In the genomic region with DNA sequence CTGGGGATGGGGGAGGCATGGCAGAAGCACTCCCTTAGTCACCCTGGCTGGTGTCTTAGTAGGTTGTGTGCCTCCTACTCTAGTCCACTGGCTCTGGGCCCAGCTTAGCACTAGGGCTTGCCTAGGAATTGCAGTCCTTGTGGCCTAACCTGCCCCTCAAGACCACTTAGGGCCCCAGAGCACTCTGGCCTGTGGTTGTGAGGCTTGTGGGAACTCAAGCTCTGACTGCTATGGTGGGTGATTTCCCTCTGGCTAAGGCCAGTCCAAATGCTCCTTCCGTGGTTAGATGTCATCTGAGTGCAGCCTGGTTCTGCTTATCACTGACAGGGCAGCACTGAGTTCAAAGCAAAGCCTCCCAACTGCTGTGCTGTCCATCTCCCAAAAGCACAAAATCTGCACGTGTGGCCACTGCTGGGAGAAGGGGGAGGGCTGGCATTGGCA, we compare ENCODE assay signal across 13 cellular contexts. TPM values are rescaled to one million over a fixed set of nuclear protein-coding genes. Genes with fewer than 3 reads are reported as not detected.
DNase-seq lines count a peak whose midpoint lies in the region; ATAC-seq, FAIRE-seq and TF ChIP-seq lines count a peak whose summit lies in the region.
"Had no signal": no experiment of that assay in that cellular context is flagged by ENCODE, and none has a peak within 500 bp of the region (broad histone marks: within the 10 kb centered on the region; RNA-seq: fewer than 3 reads in every experiment).

No MANE protein-coding gene starts in this region.

- no peaks in the 10 kb centered on the region for H3K9me1 ChIP-seq in K562 (ENCODE audit: control insufficient read depth, insufficient read depth, low read length)

- no peak for TF ChIP-seq RAD21 in K562 (CRISPR knock-in tag; conservative IDR thresholded peaks at IDR 0.05 in 1 of 2, IDR thresholded peaks at IDR 0.05 in 1 of 2)

- H3K9me3 ChIP-seq in K562 (replicated peaks; ENCODE audit: control insufficient read depth, insufficient read depth, low read depth, low read length): no peaks in the 10 kb centered on the region
- H3K9me3 ChIP-seq: tibial artery had no signal

- H3K36me3 ChIP-seq in K562 (ENCODE audit: control insufficient read depth, insufficient read depth, low read length): no peaks in the 10 kb centered on the region
- no peaks in the 10 kb centered on the region for H3K36me3 ChIP-seq in mesendoderm (ENCODE audit: control insufficient read depth, insufficient read depth, low read length)
- H3K36me3 ChIP-seq: tibial artery had no signal

- H3K4me2 ChIP-seq in K562 (ENCODE audit: insufficient read depth, low read length) (no peak overlapping the region), mesendoderm (ENCODE audit: low read length) (no peak overlapping the region)

- intact Hi-C loops in K562 (cut with micrococcal nuclease): no loop called here

- no peak overlapping the region for H3K4ac ChIP-seq in mesendoderm (ENCODE audit: low read depth, low read length)

- peak overlapping the region; percentile 40 for H2AK5ac ChIP-seq in mesendoderm (ENCODE audit: low read length)

- TF ChIP-seq CTCF in K562 (IDR thresholded peaks at IDR 0.05 in 2 of 3, conservative IDR thresholded peaks at IDR 0.05 in 1 of 3; ENCODE audit: insufficient read depth in 2 of 3, low read depth in 1 of 3, low read length in 3 of 3): no peak

- ATAC-seq in HG03442 (IDR thresholded peaks at IDR 0.05; ENCODE audit: unreplicated experiment): peak; percentile 84
- ATAC-seq in K562: peak; percentile 82
- no peak for ATAC-seq in HG02973 (IDR thresholded peaks at IDR 0.05; ENCODE audit: unreplicated experiment)

- no peak for TF ChIP-seq EP300 in K562 (IDR thresholded peaks at IDR 0.05; ENCODE audit: low read length)

- H3K4me1 ChIP-seq in K562 (replicated peaks in 1 of 2; ENCODE audit: control insufficient read depth in 2 of 2, insufficient read depth in 2 of 2, low read length in 2 of 2): no peaks in the 10 kb centered on the region; a peak in 1 of 5 replicates
- peaks cover 17% of the 10 kb centered on the region for H3K4me1 ChIP-seq in mesendoderm (ENCODE audit: control insufficient read depth, low read depth, low read length)
- H3K4me1 ChIP-seq: tibial artery had no signal

- in situ Hi-C loops in K562 (cut with MboI): no loop called here

- H2BK120ac ChIP-seq in mesendoderm (ENCODE audit: low read depth, low read length): no peak overlapping the region

- H3K27ac ChIP-seq in K562 (ENCODE audit: extremely low read depth, low read depth, low read length) (no peak overlapping the region; the same call in 2 of the 3 replicates), mesendoderm (ENCODE audit: low read depth, low read length) (no peak overlapping the region)
- H3K27ac ChIP-seq: tibial artery had no signal

- WGBS in K562 (ENCODE audit: insufficient coverage, low coverage, missing lambda C conversion rate): 0% methylated on average over 2 of the region's 2 CpGs
- WGBS in mesendoderm (ENCODE audit: extremely low coverage, insufficient coverage, low lambda C conversion rate): no CpG with 5 or more reads among the region's 2 CpGs

- H3K4me3 ChIP-seq in K562: no peak overlapping the region
- no peak overlapping the region for H3K4me3 ChIP-seq in mesendoderm (ENCODE audit: low read length)
- H3K4me3 ChIP-seq: tibial artery had no signal

- H3K27me3 ChIP-seq in K562 (ENCODE audit: control insufficient read depth in 2 of 2, insufficient read depth in 2 of 2, low read length in 2 of 2): no peaks in the 10 kb centered on the region
- no peaks in the 10 kb centered on the region for H3K27me3 ChIP-seq in mesendoderm (ENCODE audit: insufficient read depth, low read length, poor library complexity)
- H3K27me3 ChIP-seq: tibial artery had no signal

- no peak for TF ChIP-seq POLR2A in K562 (conservative IDR thresholded peaks at IDR 0.05)

- H4K20me1 ChIP-seq in K562 (replicated peaks; ENCODE audit: control insufficient read depth, insufficient read depth, low read length): no peaks in the 10 kb centered on the region

- DNase-seq in DMS79 treated with DMSO at 0.1 percent for 48 hours (lab: John Stamatoyannopoulos, UW) (peak; percentile 67), K562 (ENCODE audit: extremely low read depth in 1 of 4, low spot score in 3 of 4) (peak in 1 of 4 experiments; percentile 24), mesendoderm (peak; percentile 40), COLO668 (lab: John Stamatoyannopoulos, UW; ENCODE audit: unreplicated experiment) (no peak), NCI-H69 (lab: John Stamatoyannopoulos, UW) (no peak)
- no peak for DNase-seq in activated naive CD4-positive, alpha-beta T cell (lab: John Stamatoyannopoulos, UW)
- DNase-seq: activated CD4-positive, alpha-beta T cell treated with anti-CD3 and anti-CD28 coated beads, Interleukin-2, amount 50 U/mL, for 48 hours; immature natural killer cell; tibial artery had no signal

- H3K9ac ChIP-seq in K562 (ENCODE audit: insufficient read depth in 1 of 2, low read depth in 2 of 2, low read length in 2 of 2) (no peak overlapping the region), mesendoderm (ENCODE audit: low read length) (peak overlapping the region; percentile 0)

- BruUV-seq in K562 (replicated peaks; lab: Mats Ljungman, UMichigan): no TSS peak

- peak overlapping the region; percentile 47 for H2BK5ac ChIP-seq in mesendoderm (ENCODE audit: low read length)

- H3K79me2 ChIP-seq in K562 (ENCODE audit: control insufficient read depth, insufficient read depth, low read length) (no peaks in the 10 kb centered on the region), mesendoderm (ENCODE audit: control insufficient read depth, insufficient read depth, low read length) (peaks cover 42% of the 10 kb centered on the region)

- H2AFZ ChIP-seq in K562 (ENCODE audit: low read depth, low read length): no peak overlapping the region

- peak; percentile 65 for FAIRE-seq in K562 (lab: Jason Lieb, UNC)
- FAIRE-seq: colon, D721Med had no signal

- no peak overlapping the region for H3K18ac ChIP-seq in mesendoderm (ENCODE audit: low read length)

- CTCF ChIA-PET in K562 (lab: Yijun Ruan, JAX; ENCODE audit: low intra/inter-chr PET ratio): no interaction called here

- H2BK15ac ChIP-seq in mesendoderm (replicated peaks; ENCODE audit: low read depth): no peak overlapping the region

- H3K79me1 ChIP-seq in mesendoderm (ENCODE audit: low read length): peaks cover 6% of the 10 kb centered on the region

- peak overlapping the region; percentile 59 for H3K56ac ChIP-seq in mesendoderm (ENCODE audit: low read length)

- POLR2A ChIA-PET in K562 (lab: Yijun Ruan, JAX): no interaction called here

- H4K8ac ChIP-seq in mesendoderm (ENCODE audit: low read depth, low read length): no peak overlapping the region

- no peak overlapping the region for H4K5ac ChIP-seq in mesendoderm (ENCODE audit: low read length)

- no peak overlapping the region for H3K23ac ChIP-seq in mesendoderm (ENCODE audit: low read length)

TF ChIP-seq in K562, 482 proteins besides CTCF, POLR2A, EP300 and RAD21 (continues in another document):
- TF ChIP-seq, protein P1, sequence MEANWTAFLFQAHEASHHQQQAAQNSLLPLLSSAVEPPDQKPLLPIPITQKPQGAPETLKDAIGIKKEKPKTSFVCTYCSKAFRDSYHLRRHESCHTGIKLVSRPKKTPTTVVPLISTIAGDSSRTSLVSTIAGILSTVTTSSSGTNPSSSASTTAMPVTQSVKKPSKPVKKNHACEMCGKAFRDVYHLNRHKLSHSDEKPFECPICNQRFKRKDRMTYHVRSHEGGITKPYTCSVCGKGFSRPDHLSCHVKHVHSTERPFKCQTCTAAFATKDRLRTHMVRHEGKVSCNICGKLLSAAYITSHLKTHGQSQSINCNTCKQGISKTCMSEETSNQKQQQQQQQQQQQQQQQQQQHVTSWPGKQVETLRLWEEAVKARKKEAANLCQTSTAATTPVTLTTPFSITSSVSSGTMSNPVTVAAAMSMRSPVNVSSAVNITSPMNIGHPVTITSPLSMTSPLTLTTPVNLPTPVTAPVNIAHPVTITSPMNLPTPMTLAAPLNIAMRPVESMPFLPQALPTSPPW (CRISPR knock-in tag; IDR thresholded peaks at IDR 0.05): 0 out of 2 replicates have a peak, but pooled peaks have one; percentile 20
- TF ChIP-seq, protein P2, sequence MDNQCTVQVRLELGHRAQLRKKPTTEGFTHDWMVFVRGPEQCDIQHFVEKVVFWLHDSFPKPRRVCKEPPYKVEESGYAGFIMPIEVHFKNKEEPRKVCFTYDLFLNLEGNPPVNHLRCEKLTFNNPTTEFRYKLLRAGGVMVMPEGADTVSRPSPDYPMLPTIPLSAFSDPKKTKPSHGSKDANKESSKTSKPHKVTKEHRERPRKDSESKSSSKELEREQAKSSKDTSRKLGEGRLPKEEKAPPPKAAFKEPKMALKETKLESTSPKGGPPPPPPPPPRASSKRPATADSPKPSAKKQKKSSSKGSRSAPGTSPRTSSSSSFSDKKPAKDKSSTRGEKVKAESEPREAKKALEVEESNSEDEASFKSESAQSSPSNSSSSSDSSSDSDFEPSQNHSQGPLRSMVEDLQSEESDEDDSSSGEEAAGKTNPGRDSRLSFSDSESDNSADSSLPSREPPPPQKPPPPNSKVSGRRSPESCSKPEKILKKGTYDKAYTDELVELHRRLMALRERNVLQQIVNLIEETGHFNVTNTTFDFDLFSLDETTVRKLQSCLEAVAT (IDR thresholded peaks at IDR 0.05): no peak
- TF ChIP-seq ADNP (tag; IDR thresholded peaks at IDR 0.05) (no peak), DIDO1 (tag; IDR thresholded peaks at IDR 0.05; ENCODE audit: low read depth) (no peak), SP1 (CRISPR knock-in tag; IDR thresholded peaks at IDR 0.05) (no peak)

RNA-seq across cellular contexts. Expression of gene FGD4, which starts 20.2 kb away (rescaled TPM):
- total RNA-seq in K562 (2011; cell fraction: chromatin; rRNA removed; ENCODE audit: low replicate concordance): 0.88 and 1.0 TPM in 2 replicates
- 0.26 and 0.33 TPM in 2 replicates for total RNA-seq in K562 (2011; cell fraction: nucleolus; rRNA removed)
- total RNA-seq in K562 (2011; cell fraction: nucleoplasm; rRNA removed): 0.22 and 0.76 TPM in 2 replicates
- 0.05 and 0.78 TPM in 2 replicates for total RNA-seq in K562 (2014; rRNA removed)
- total RNA-seq in K562 (2014; rRNA removed; fragmentation: Illumina TruSeq; extraction: Trizol): 0.35 and 0.51 TPM in 2 replicates
- 0.19 and 0.36 TPM in 2 replicates for total RNA-seq in K562 (2015; rRNA removed; fragmentation: Illumina TruSeq; extraction: Trizol)
- total RNA-seq in K562 (2021): 0.22 and 0.83 TPM in 2 replicates
- polyA plus RNA-seq in K562 (2011; rRNA removed): 0.46 and 1.2 TPM in 2 replicates
- 0.16 and 0.34 TPM in 2 replicates for polyA plus RNA-seq in K562 (2011; cell fraction: cytosol; rRNA removed)
- 0.20 and 1.1 TPM in 2 replicates for polyA plus RNA-seq in K562 (2011; cell fraction: nucleus; rRNA removed)
- polyA plus RNA-seq in K562 (2012): 0.14 and 0.22 TPM in 2 replicates
- polyA plus RNA-seq in K562 (2014; fragmentation: Illumina TruSeq; extraction: Trizol): 0.21 and 0.27 TPM in 2 replicates
- polyA plus RNA-seq in K562 (2014; fragmentation: Nextera tagmentation; extraction: Ambion mirVana): under 1 TPM; 0.08 to 0.10 TPM
- 0.03 and 0.44 TPM in 2 replicates for polyA plus RNA-seq in K562 (2014; rRNA removed)
- 1.1 and 4.9 TPM in 2 replicates for polyA minus RNA-seq in K562 (2011; rRNA and poly(A)+ RNA removed)
- polyA minus RNA-seq in K562 (2011; cell fraction: cytosol; rRNA and poly(A)+ RNA removed): 1.9 TPM in 1 of 2 replicates, not detected in the other
- 0.13 and 2.7 TPM in 2 replicates for polyA minus RNA-seq in K562 (2011; cell fraction: nucleus; rRNA and poly(A)+ RNA removed)
- polyA plus RNA-seq in mesendoderm (2013, experiment 1 of 2): 8.2 TPM
- 9.0 TPM for polyA plus RNA-seq in mesendoderm (2013, experiment 2 of 2)

Comparison
In these comparisons a context has a peak if more than half of its experiments do, and no peak if none do; other contexts are left out.
1. DNase-seq: peak in DMS79 treated with DMSO at 0.1 percent for 48 hours (single experiment) and mesendoderm (single experiment); none in COLO668 (single experiment), NCI-H69 (single experiment) and activated naive CD4-positive, alpha-beta T cell (0 of 4).